ENCODE assay signal across 36 cellular contexts in the genomic region with DNA sequence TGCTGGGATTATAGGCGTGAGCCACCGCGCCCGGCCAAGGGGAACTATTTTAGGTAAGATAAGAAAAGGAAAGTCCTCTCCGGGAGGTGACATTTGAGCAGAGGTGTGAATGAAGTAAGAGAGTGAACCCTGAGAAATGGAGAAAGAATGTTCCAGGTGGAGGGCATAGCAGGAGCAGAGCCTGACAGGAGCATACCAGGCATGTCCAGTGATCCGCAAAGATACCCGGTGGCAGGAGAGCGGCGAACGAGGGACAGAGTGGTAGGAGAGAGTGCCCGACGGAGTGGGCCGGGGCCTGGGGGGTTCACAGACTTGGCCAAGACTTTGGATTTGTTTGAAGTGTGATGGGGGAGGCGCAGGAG.
"Had no signal": no experiment of that assay in that cellular context is flagged by ENCODE, and none has a peak within 500 bp of the region (broad histone marks: within the 10 kb centered on the region; RNA-seq: fewer than 3 reads in every experiment).

No MANE protein-coding gene starts in this region.

- H3K36me3 Mint-ChIP-seq: activated CD8-positive, alpha-beta memory T cell treated with anti-CD3 and anti-CD28 coated beads, Interleukin-2, amount 10 ng/mL, durations not matched to agents 7 days and 5 days; activated naive CD8-positive, alpha-beta T cell treated with anti-CD3 and anti-CD28 coated beads for 36 hours had no signal

- H3K4me1 ChIP-seq: Peyer's patch had no signal

- H3K4me3 ChIP-seq: cardiac muscle cell, Peyer's patch had no signal

- H3K36me3 ChIP-seq: brain microvascular endothelial cell, cardiac muscle cell, Peyer's patch, WERI-Rb-1 had no signal

- H3K4me2 ChIP-seq: KMS-11 had no signal

- DNase-seq: activated CD4-positive, alpha-beta memory T cell treated with anti-CD3 and anti-CD28 coated beads, Interleukin-2, amount 10 ng/mL, durations not matched to agents 7 days and 5 days; activated CD4-positive, alpha-beta T cell treated with anti-CD3 and anti-CD28 coated beads for 1 hour; activated CD4-positive, alpha-beta T cell treated with anti-CD3 and anti-CD28 coated beads for 48 hours; activated CD4-positive, CD25-positive, alpha-beta regulatory T cell; activated CD8-positive, alpha-beta memory T cell treated with anti-CD3 and anti-CD28 coated beads for 24 hours; activated CD8-positive, alpha-beta memory T cell treated with anti-CD3 and anti-CD28 coated beads, Interleukin-2, amount 10 ng/mL, durations not matched to agents 7 days and 5 days; activated CD8-positive, alpha-beta memory T cell treated with anti-CD3 and anti-CD28 coated beads, Interleukin-2, amount 50 U/mL, for 48 hours; activated effector memory CD4-positive, alpha-beta T cell treated with Interleukin-2 at 50 U/mL for 16 hours; activated naive CD4-positive, alpha-beta T cell; activated naive CD4-positive, alpha-beta T cell treated with anti-CD3 and anti-CD28 coated beads, Interleukin-2, amount 50 U/mL, for 16 hours; activated naive CD8-positive, alpha-beta T cell treated with anti-CD3 and anti-CD28 coated beads for 36 hours; activated T-cell treated with anti-CD3 and anti-CD28 coated beads, Interleukin-2, amount 50 U/mL, for 48 hours; amniotic stem cell; aorta; brain microvascular endothelial cell; MM.1S; MV-4-11; NCI-H1092; NCI-H1436 treated with DMSO at 0.1 percent for 48 hours; NCI-H1694 treated with DMSO at 0.1 percent for 48 hours; NCI-H2029; NCI-H2171; NCI-H510A; NCI-H526; NCI-H748 treated with DMSO at 0.1 percent for 48 hours; NK-92 treated with Interleukin-12 subunit alpha and Interleukin-12 subunit beta, amount 100 ng/mL, for 24 hours; PC-3; Peyer's patch; RPMI8226; SW 1271; T-helper 1 cell; T-helper 2 cell; T-helper 9 cell; WERI-Rb-1 had no signal

- H3K9ac ChIP-seq: KMS-11 had no signal

- H3K27ac Mint-ChIP-seq: activated CD4-positive, alpha-beta memory T cell treated with anti-CD3 and anti-CD28 coated beads, Interleukin-2, amount 10 ng/mL, durations not matched to agents 7 days and 5 days; activated CD8-positive, alpha-beta memory T cell treated with anti-CD3 and anti-CD28 coated beads, Interleukin-2, amount 10 ng/mL, durations not matched to agents 7 days and 5 days; activated naive CD8-positive, alpha-beta T cell treated with anti-CD3 and anti-CD28 coated beads for 36 hours had no signal

- H3K27ac ChIP-seq: brain microvascular endothelial cell, cardiac muscle cell, KMS-11, Peyer's patch, WERI-Rb-1 had no signal

- H3K4me3 Mint-ChIP-seq: activated CD4-positive, alpha-beta memory T cell treated with anti-CD3 and anti-CD28 coated beads, Interleukin-2, amount 10 ng/mL, durations not matched to agents 7 days and 5 days; activated CD8-positive, alpha-beta memory T cell treated with anti-CD3 and anti-CD28 coated beads, Interleukin-2, amount 10 ng/mL, durations not matched to agents 7 days and 5 days; activated naive CD8-positive, alpha-beta T cell treated with anti-CD3 and anti-CD28 coated beads for 36 hours had no signal

- H3K9me3 Mint-ChIP-seq: activated CD4-positive, alpha-beta memory T cell treated with anti-CD3 and anti-CD28 coated beads, Interleukin-2, amount 10 ng/mL, durations not matched to agents 7 days and 5 days; activated naive CD8-positive, alpha-beta T cell treated with anti-CD3 and anti-CD28 coated beads for 36 hours had no signal

- H3K27me3 ChIP-seq: cardiac muscle cell, Peyer's patch had no signal

- H3K9me3 ChIP-seq: Peyer's patch had no signal

- ATAC-seq: activated CD8-positive, alpha-beta memory T cell treated with anti-CD3 and anti-CD28 coated beads, Interleukin-2, amount 10 ng/mL, durations not matched to agents 7 days and 5 days; PC-3 had no signal
